Comparison of ENCODE assay signal across 8 cellular contexts in the genomic region with DNA sequence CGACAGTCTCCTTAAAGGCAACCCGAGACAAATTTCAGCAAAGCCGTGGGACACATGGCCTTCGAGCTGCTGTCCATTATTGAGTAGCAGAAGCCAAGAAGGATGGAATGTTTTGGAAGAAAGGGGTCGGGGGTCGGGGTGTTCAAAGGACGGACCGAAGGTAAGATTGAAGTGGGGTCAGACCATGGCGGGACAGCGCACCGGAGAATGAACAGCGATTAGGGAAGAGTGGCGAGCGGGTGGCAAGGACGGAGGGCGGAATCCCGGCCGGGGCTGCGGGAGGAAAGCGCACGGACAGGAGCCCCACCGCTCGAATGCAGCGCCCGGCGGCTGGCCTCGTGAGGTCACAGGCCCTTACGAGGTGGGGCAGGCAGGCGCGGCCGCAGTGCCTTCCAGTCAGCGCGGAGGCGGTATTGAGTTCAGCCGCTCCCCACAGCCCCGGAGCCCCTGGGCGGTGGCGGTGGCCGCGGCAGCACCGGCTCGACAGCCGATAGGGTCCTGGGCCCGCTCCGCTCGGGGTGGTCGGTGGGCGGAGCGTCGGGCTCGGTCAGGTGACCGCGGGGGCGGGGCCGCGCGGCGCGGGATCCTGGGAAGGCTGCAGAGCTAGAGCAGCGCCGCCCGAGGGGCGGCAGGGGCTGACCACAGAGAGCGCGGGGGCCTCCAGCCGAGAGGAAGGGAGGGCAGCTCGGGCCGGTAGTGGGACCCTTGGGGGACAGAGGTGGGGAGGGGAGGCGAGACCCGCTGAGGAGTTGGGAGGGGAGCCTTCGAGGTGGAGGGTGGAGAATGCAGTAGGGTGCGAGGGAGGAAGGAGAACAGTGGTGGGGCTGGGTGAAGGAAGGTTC. TPM values are rescaled to one million over a fixed set of nuclear protein-coding genes. Genes with fewer than 3 reads are reported as not detected.
A peak's percentile ranks its signal among the peaks of the same experiment; 100 is the strongest.
DNase-seq lines count a peak whose midpoint lies in the region; ATAC-seq and TF ChIP-seq lines count a peak whose summit lies in the region.

EFCAB13 (plus strand) TSS at position 574 of the 842 bp plus-strand sequence. CDS start 4,399 bp downstream, outside the sequence.

- H4K20me1 ChIP-seq in GM23338 (replicated peaks; ENCODE audit: insufficient read depth) = no peaks in the 10 kb centered on the region

- H3K79me2 ChIP-seq in GM23338 (replicated peaks; ENCODE audit: insufficient read depth) = no peaks in the 10 kb centered on the region

- peak within 1 kb of the TSS; percentile 71 for H3K4me3 ChIP-seq in GM23338
- H3K4me3 ChIP-seq in neuron (ENCODE audit: low read length) = peak within 1 kb of the TSS; percentile 48

- H2AFZ ChIP-seq in GM23338 (peak within 1 kb of the TSS; percentile 98), neuron (ENCODE audit: low read depth, low read length) (peak within 1 kb of the TSS; percentile 88)

- H3K27me3 Mint-ChIP-seq in GM23338 (ENCODE audit: insufficient read depth, low read depth, poor library complexity) = peaks cover 23% of the 10 kb centered on the region

- H3K4me1 Mint-ChIP-seq in GM23338 = peaks cover 12% of the 10 kb centered on the region; the same call in 2 of the 3 replicates

- peaks cover 7% of the 10 kb centered on the region for H3F3A ChIP-seq in GM23338 (replicated peaks; ENCODE audit: low read depth)

- H3K27ac ChIP-seq in GM23338 (ENCODE audit: low read depth) = peak within 1 kb of the TSS; percentile 95
- H3K27ac ChIP-seq in foreskin keratinocyte = no peak within 1 kb of the TSS

- H3K9me2 ChIP-seq in GM23338 (ENCODE audit: insufficient read depth) = no peaks in the 10 kb centered on the region

- peak; percentile 99 for ATAC-seq in GM23338
- ATAC-seq in foreskin keratinocyte = peak; percentile 88

- H3K27ac Mint-ChIP-seq in GM23338 = peak within 1 kb of the TSS; percentile 76

- H3K9me3 ChIP-seq in neuron (ENCODE audit: low read length) = no peaks in the 10 kb centered on the region

- H3K4me2 ChIP-seq in GM23338 = peak within 1 kb of the TSS; percentile 85

- H3K4me1 ChIP-seq in GM23338 (ENCODE audit: insufficient read depth) = peaks cover 14% of the 10 kb centered on the region
- peaks cover 5% of the 10 kb centered on the region for H3K4me1 ChIP-seq in foreskin keratinocyte
- H3K4me1 ChIP-seq in neuron (ENCODE audit: insufficient read depth, low read length) = no peaks in the 10 kb centered on the region

- peak in 1 of 2 experiments; percentile 4; a peak in 1 of 4 replicates for TF ChIP-seq CTCF in GM23338 (conservative IDR thresholded peaks at IDR 0.05; ENCODE audit: low read depth in 2 of 2)
- TF ChIP-seq CTCF in foreskin keratinocyte (conservative IDR thresholded peaks at IDR 0.05) = no peak

- peaks cover 18% of the 10 kb centered on the region for H3K9me3 Mint-ChIP-seq in GM23338

- H3K27me3 ChIP-seq in GM23338 (ENCODE audit: insufficient read depth) (peaks cover 25% of the 10 kb centered on the region), foreskin keratinocyte (peaks cover 3% of the 10 kb centered on the region), neuron (ENCODE audit: insufficient read depth, low read length) (no peaks in the 10 kb centered on the region)

- DNase-seq in ELR (ENCODE audit: low read depth) (peak; percentile 92), GM23338 (ENCODE audit: low spot score) (peak; percentile 96), LHCN-M2 (ENCODE audit: low read depth) (peak; percentile 91), SHP77 treated with DMSO at 0.1 percent for 48 hours (lab: John Stamatoyannopoulos, UW) (peak; percentile 19), activated gamma-delta T cell treated with Interleukin-2 at 50 U/mL for 16 hours (peak; percentile 65), foreskin keratinocyte (peak in 1 of 2 donors; percentile 37), stromal cell of bone marrow (ENCODE audit: low read depth) (peak; percentile 71)

- peak within 1 kb of the TSS; percentile 85 for H3K4me3 Mint-ChIP-seq in GM23338

- H3K36me3 Mint-ChIP-seq in GM23338 (ENCODE audit: low read depth) = peaks cover 8% of the 10 kb centered on the region; the same call in 2 of the 3 replicates

- H3K36me3 ChIP-seq in GM23338 (ENCODE audit: insufficient read depth) (no peaks in the 10 kb centered on the region; the same call in 1 of the 2 replicates), neuron (ENCODE audit: insufficient read depth, low read length) (no peaks in the 10 kb centered on the region)

TF ChIP-seq in GM23338, 12 proteins besides CTCF, POLR2A, EP300 and RAD21 (continues in another document):
- TF ChIP-seq, protein P1, sequence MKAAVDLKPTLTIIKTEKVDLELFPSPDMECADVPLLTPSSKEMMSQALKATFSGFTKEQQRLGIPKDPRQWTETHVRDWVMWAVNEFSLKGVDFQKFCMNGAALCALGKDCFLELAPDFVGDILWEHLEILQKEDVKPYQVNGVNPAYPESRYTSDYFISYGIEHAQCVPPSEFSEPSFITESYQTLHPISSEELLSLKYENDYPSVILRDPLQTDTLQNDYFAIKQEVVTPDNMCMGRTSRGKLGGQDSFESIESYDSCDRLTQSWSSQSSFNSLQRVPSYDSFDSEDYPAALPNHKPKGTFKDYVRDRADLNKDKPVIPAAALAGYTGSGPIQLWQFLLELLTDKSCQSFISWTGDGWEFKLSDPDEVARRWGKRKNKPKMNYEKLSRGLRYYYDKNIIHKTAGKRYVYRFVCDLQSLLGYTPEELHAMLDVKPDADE (IDR thresholded peaks at IDR 0.05) = no peak
- TF ChIP-seq STAT1 (IDR thresholded peaks at IDR 0.05; ENCODE audit: unreplicated experiment) (no peak), EZH2phosphoT487 (IDR thresholded peaks at IDR 0.05; ENCODE audit: unreplicated experiment) (no peak), EZH2 (IDR thresholded peaks at IDR 0.05; ENCODE audit: low read depth, unreplicated experiment) (no peak), ZNF114 (CRISPR knock-in tag; IDR thresholded peaks at IDR 0.05) (no peak), JUNB (IDR thresholded peaks at IDR 0.05; ENCODE audit: unreplicated experiment) (no peak), POLR2AphosphoS5 (IDR thresholded peaks at IDR 0.05; ENCODE audit: low read depth) (peak; percentile 89), NANOG (IDR thresholded peaks at IDR 0.05; ENCODE audit: borderline replicate concordance) (no peak), REST (IDR thresholded peaks at IDR 0.05; ENCODE audit: unreplicated experiment) (no peak), CREB1 (CRISPR knock-in tag; IDR thresholded peaks at IDR 0.05; ENCODE audit: low read depth) (peak; percentile 47; the same call in 1 of the 2 replicates)

RNA-seq across cellular contexts. Expression of gene EFCAB13, which starts in this region (rescaled TPM):
- total RNA-seq in GM23338 (2014; rRNA removed; shearing (Covaris generic)) = 3.6 and 4.1 TPM in 2 replicates
- polyA plus RNA-seq in GM23338 (2016; fragmentation: Nextera tagmentation; extraction: Ambion mirVana) (3.3 and 5.4 TPM in 2 replicates), foreskin keratinocyte (0.21 and 0.45 TPM in 2 replicates)
- total RNA-seq in LHCN-M2 (2014; rRNA removed) (2.9 and 4.3 TPM in 2 replicates), foreskin keratinocyte (0.39 and 1.2 TPM in 2 replicates)
- polyA plus RNA-seq in LHCN-M2 (2012) = 0.94 TPM
